Comparison of ENCODE assay signal across 12 cellular contexts in the genomic region with DNA sequence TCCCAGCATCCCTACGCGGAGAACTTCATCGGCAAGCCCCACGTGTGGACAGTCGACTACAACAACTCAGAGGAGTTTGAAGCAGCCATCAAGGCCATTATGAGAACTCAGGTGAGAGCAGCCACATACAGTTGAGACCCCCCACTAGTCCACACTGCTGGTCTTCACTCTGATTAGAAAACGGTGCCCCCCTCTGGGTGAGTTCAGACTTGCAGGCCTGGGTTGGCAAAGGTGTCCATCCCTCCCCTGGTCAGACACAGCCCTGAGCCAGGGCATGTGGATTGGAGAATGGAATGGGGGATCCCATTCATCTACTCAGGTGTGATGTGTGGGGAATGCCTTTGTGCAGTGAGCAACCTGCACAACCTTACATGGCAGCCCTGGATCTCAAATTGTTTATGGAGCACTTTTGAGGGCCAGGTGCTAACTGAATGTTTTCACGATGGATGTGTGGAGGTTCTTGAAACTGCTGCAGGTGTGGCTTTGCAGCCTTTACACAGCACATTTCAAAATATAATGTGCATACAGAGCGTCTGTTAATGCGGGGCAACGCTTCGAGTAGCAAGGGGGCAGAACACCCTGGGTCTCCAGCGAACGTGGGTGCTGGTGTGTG.
A peak's percentile ranks its signal among the peaks of the same experiment; 100 is the strongest.
DNase-seq lines count a peak whose midpoint lies in the region; ATAC-seq and TF ChIP-seq lines count a peak whose summit lies in the region.
"Had no signal": no experiment of that assay in that cellular context is flagged by ENCODE, and none has a peak within 500 bp of the region (broad histone marks: within the 10 kb centered on the region; RNA-seq: fewer than 3 reads in every experiment).

No MANE protein-coding gene starts in this region.

- H3K27ac ChIP-seq in neuronal stem cell (replicated peaks; ENCODE audit: low read length) = no peak overlapping the region
- H3K27ac ChIP-seq in hepatocyte = no peak overlapping the region
- H3K27ac ChIP-seq in CD4-positive, alpha-beta T cell (ENCODE audit: low read depth, low read length) = no peak overlapping the region
- H3K27ac ChIP-seq: thoracic aorta had no signal

- H3K27me3 Mint-ChIP-seq in activated naive CD4-positive, alpha-beta T cell treated with anti-CD3 and anti-CD28 coated beads for 36 hours (ENCODE audit: low read depth) = no peaks in the 10 kb centered on the region
- no peaks in the 10 kb centered on the region for H3K27me3 Mint-ChIP-seq in CD4-positive, alpha-beta T cell
- H3K27me3 Mint-ChIP-seq: activated CD8-positive, alpha-beta memory T cell treated with anti-CD3 and anti-CD28 coated beads, Interleukin-2, amount 10 ng/mL, durations not matched to agents 7 days and 5 days had no signal

- H2AFZ ChIP-seq in Loucy (ENCODE audit: low read length) = no peak overlapping the region
- H2AFZ ChIP-seq in neuronal stem cell (ENCODE audit: low read length) = no peak overlapping the region
- no peak overlapping the region for H2AFZ ChIP-seq in hepatocyte

- no peaks in the 10 kb centered on the region for H3K9me3 Mint-ChIP-seq in activated naive CD4-positive, alpha-beta T cell treated with anti-CD3 and anti-CD28 coated beads for 36 hours
- H3K9me3 Mint-ChIP-seq in CD4-positive, alpha-beta T cell = no peaks in the 10 kb centered on the region

- no CpG with 5 or more reads among the region's 13 CpGs for WGBS in neuronal stem cell (ENCODE audit: extremely low coverage in 2 of 2, insufficient read length in 2 of 2, insufficient replicate concordance in 1 of 2), 2 donors
- whole genome bisulfite sequencing in hepatocyte (ENCODE audit: low lambda C conversion rate, missing lambda C conversion rate) = 91% methylated on average over 13 of the region's 13 CpGs

- no peak overlapping the region for H3K4me3 Mint-ChIP-seq in activated naive CD4-positive, alpha-beta T cell treated with anti-CD3 and anti-CD28 coated beads for 36 hours
- H3K4me3 Mint-ChIP-seq in CD4-positive, alpha-beta T cell = no peak overlapping the region
- H3K4me3 Mint-ChIP-seq: activated CD8-positive, alpha-beta memory T cell treated with anti-CD3 and anti-CD28 coated beads, Interleukin-2, amount 10 ng/mL, durations not matched to agents 7 days and 5 days had no signal

- no peak overlapping the region for H2BK120ac ChIP-seq in neuronal stem cell (ENCODE audit: low read depth, low read length)

- no peak overlapping the region for H2BK15ac ChIP-seq in neuronal stem cell (ENCODE audit: low read length)

- H2BK12ac ChIP-seq in neuronal stem cell (ENCODE audit: low read length) = no peak overlapping the region

- no peak for ATAC-seq in HG02970 (IDR thresholded peaks at IDR 0.05; ENCODE audit: low FRiP score, unreplicated experiment)
- ATAC-seq in CD4-positive, alpha-beta T cell (ENCODE audit: poor library complexity) = no peak
- ATAC-seq: activated CD8-positive, alpha-beta memory T cell treated with anti-CD3 and anti-CD28 coated beads, Interleukin-2, amount 10 ng/mL, durations not matched to agents 7 days and 5 days had no signal

- no peak overlapping the region for H3K4me3 ChIP-seq in Loucy (ENCODE audit: low read length, poor library complexity, severe bottlenecking)
- no peak overlapping the region for H3K4me3 ChIP-seq in astrocyte of the cerebellum (ENCODE audit: low read depth, low read length)
- H3K4me3 ChIP-seq in neuronal stem cell (ENCODE audit: low read length in 2 of 2) = no peak overlapping the region
- H3K4me3 ChIP-seq in hepatocyte = no peak overlapping the region
- H3K4me3 ChIP-seq: thoracic aorta had no signal

- H3K36me3 ChIP-seq in Loucy (ENCODE audit: insufficient read depth, low read length) (no peaks in the 10 kb centered on the region), neuronal stem cell (replicated peaks in 1 of 2; ENCODE audit: control insufficient read depth in 2 of 2, insufficient read depth in 2 of 2, low read length in 2 of 2) (peaks cover 2 to 68% of the 10 kb centered on the region in 2 donors), hepatocyte (replicated peaks; ENCODE audit: insufficient read depth, low read depth) (no peaks in the 10 kb centered on the region)
- H3K36me3 ChIP-seq: thoracic aorta had no signal

- H2AK5ac ChIP-seq in neuronal stem cell (ENCODE audit: low read depth, low read length) = peak overlapping the region; percentile 23

- H3K4me1 ChIP-seq in Loucy (ENCODE audit: insufficient read depth, low read length, poor library complexity, severe bottlenecking) (no peaks in the 10 kb centered on the region), neuronal stem cell (ENCODE audit: control insufficient read depth in 2 of 2, insufficient read depth in 1 of 2, low read depth in 1 of 2, low read length in 2 of 2) (peaks cover 0 to 4% of the 10 kb centered on the region in 2 donors), hepatocyte (ENCODE audit: insufficient read depth) (no peaks in the 10 kb centered on the region)

- H3K27ac Mint-ChIP-seq in activated naive CD4-positive, alpha-beta T cell treated with anti-CD3 and anti-CD28 coated beads for 36 hours = no peak overlapping the region
- H3K27ac Mint-ChIP-seq in CD4-positive, alpha-beta T cell = no peak overlapping the region
- H3K27ac Mint-ChIP-seq: activated CD8-positive, alpha-beta memory T cell treated with anti-CD3 and anti-CD28 coated beads, Interleukin-2, amount 10 ng/mL, durations not matched to agents 7 days and 5 days had no signal

- no peaks in the 10 kb centered on the region for H3F3A ChIP-seq in Loucy (ENCODE audit: low read depth)

- no peak overlapping the region for H2BK5ac ChIP-seq in neuronal stem cell (ENCODE audit: low read length)

- H3K4me2 ChIP-seq in Loucy (ENCODE audit: low read depth, low read length, poor library complexity, severe bottlenecking) (no peak overlapping the region), neuronal stem cell (ENCODE audit: insufficient read depth, low read length, poor library complexity, severe bottlenecking) (no peak overlapping the region), hepatocyte (no peak overlapping the region)

- no peaks in the 10 kb centered on the region for H3K4me1 Mint-ChIP-seq in activated naive CD4-positive, alpha-beta T cell treated with anti-CD3 and anti-CD28 coated beads for 36 hours (ENCODE audit: low read depth)
- H3K4me1 Mint-ChIP-seq in CD4-positive, alpha-beta T cell (ENCODE audit: low read depth) = no peaks in the 10 kb centered on the region
- H3K4me1 Mint-ChIP-seq: activated CD8-positive, alpha-beta memory T cell treated with anti-CD3 and anti-CD28 coated beads, Interleukin-2, amount 10 ng/mL, durations not matched to agents 7 days and 5 days had no signal

- H3K9me2 ChIP-seq in Loucy (replicated peaks; ENCODE audit: low read depth, low read length) (no peaks in the 10 kb centered on the region), hepatocyte (replicated peaks; ENCODE audit: insufficient read depth) (no peaks in the 10 kb centered on the region)

- POLR2A ChIA-PET in CD4-positive, alpha-beta T cell (lab: Charles Lee) = no interaction called here

- H4K91ac ChIP-seq in neuronal stem cell (ENCODE audit: low read depth, low read length, poor library complexity) = peak overlapping the region; percentile 64

- no peak overlapping the region for H3K14ac ChIP-seq in neuronal stem cell (ENCODE audit: low read length)

- no peak overlapping the region for H3K4ac ChIP-seq in neuronal stem cell (ENCODE audit: low read length)

- DNase-seq in activated naive CD4-positive, alpha-beta T cell treated with anti-CD3 and anti-CD28 coated beads for 36 hours = peak; percentile 13
- no peak for DNase-seq in activated naive CD4-positive, alpha-beta T cell treated with anti-CD3 and anti-CD28 coated beads, Interleukin-2, amount 50 U/mL, for 16 hours
- DNase-seq in astrocyte of the cerebellum (ENCODE audit: low read depth) = no peak
- DNase-seq in neuronal stem cell (ENCODE audit: low spot score) = no peak
- no peak for DNase-seq in hepatocyte (ENCODE audit: low spot score)
- no peak for DNase-seq in CD4-positive, alpha-beta T cell
- DNase-seq: activated CD8-positive, alpha-beta memory T cell treated with anti-CD3 and anti-CD28 coated beads, Interleukin-2, amount 10 ng/mL, durations not matched to agents 7 days and 5 days; NCI-H526 treated with DMSO at 0.1 percent for 48 hours; T-helper 1 cell had no signal

- H3K9ac ChIP-seq in Loucy (ENCODE audit: low read depth, low read length, poor library complexity, severe bottlenecking) (no peak overlapping the region), neuronal stem cell (ENCODE audit: low read depth, low read length, poor library complexity) (no peak overlapping the region)

- no peaks in the 10 kb centered on the region for H3K79me1 ChIP-seq in neuronal stem cell (ENCODE audit: low read depth, low read length)

- H3K36me3 Mint-ChIP-seq in activated naive CD4-positive, alpha-beta T cell treated with anti-CD3 and anti-CD28 coated beads for 36 hours (ENCODE audit: low read depth) = no peaks in the 10 kb centered on the region
- no peaks in the 10 kb centered on the region for H3K36me3 Mint-ChIP-seq in CD4-positive, alpha-beta T cell (ENCODE audit: low read depth)
- H3K36me3 Mint-ChIP-seq: activated CD8-positive, alpha-beta memory T cell treated with anti-CD3 and anti-CD28 coated beads, Interleukin-2, amount 10 ng/mL, durations not matched to agents 7 days and 5 days had no signal

- in situ Hi-C loops in astrocyte of the cerebellum (cut with HindIII; ENCODE audit: low sequenced_read_pairs) = no loop called here

- H3K79me2 ChIP-seq in Loucy (ENCODE audit: insufficient read depth, low read length) (no peaks in the 10 kb centered on the region), hepatocyte (no peaks in the 10 kb centered on the region)

- H3K27me3 ChIP-seq in Loucy (ENCODE audit: insufficient read depth, low read length, poor library complexity, severe bottlenecking) = no peaks in the 10 kb centered on the region
- no peaks in the 10 kb centered on the region for H3K27me3 ChIP-seq in neuronal stem cell (ENCODE audit: control insufficient read depth in 3 of 3, insufficient read depth in 3 of 3, low read depth in 1 of 3, low read length in 3 of 3)
- no peaks in the 10 kb centered on the region for H3K27me3 ChIP-seq in hepatocyte
- no peaks in the 10 kb centered on the region for H3K27me3 ChIP-seq in CD4-positive, alpha-beta T cell (ENCODE audit: control insufficient read depth, insufficient read depth, low read length)

- H4K20me1 ChIP-seq in Loucy (ENCODE audit: insufficient read depth, low read length, poor library complexity, severe bottlenecking) (no peaks in the 10 kb centered on the region), hepatocyte (ENCODE audit: insufficient read depth, poor library complexity, severe bottlenecking) (no peaks in the 10 kb centered on the region)

- TF ChIP-seq CTCF in Loucy (conservative IDR thresholded peaks at IDR 0.05; ENCODE audit: low read length) (peak; percentile 68), astrocyte of the cerebellum (IDR thresholded peaks at IDR 0.05; ENCODE audit: low read depth, low read length, missing control alignments) (peak; percentile 26), hepatocyte (IDR thresholded peaks at IDR 0.05; ENCODE audit: poor library complexity) (no peak)
- no peak for TF ChIP-seq CTCF in CD4-positive, alpha-beta T cell (IDR thresholded peaks at IDR 0.05)

- no peak overlapping the region for H4K8ac ChIP-seq in neuronal stem cell (ENCODE audit: low read depth, low read length)

- CTCF ChIA-PET in activated naive CD4-positive, alpha-beta T cell treated with anti-CD3 and anti-CD28 coated beads for 36 hours (lab: Charles Lee) = interaction anchor here (0.6 kb wide), 1 partner anchor 60 kb away, joined by 3 read pairs; no protein-coding TSS in a partner anchor
- CTCF ChIA-PET in CD4-positive, alpha-beta T cell (lab: Charles Lee) = no interaction called here

- no peaks in the 10 kb centered on the region for H3K9me3 ChIP-seq in Loucy (ENCODE audit: insufficient read depth, low read depth, low read length)
- no peaks in the 10 kb centered on the region for H3K9me3 ChIP-seq in neuronal stem cell (replicated peaks in 1 of 2; ENCODE audit: control insufficient read depth in 2 of 2, insufficient read depth in 1 of 2, low read depth in 1 of 2, low read length in 2 of 2)
- no peaks in the 10 kb centered on the region for H3K9me3 ChIP-seq in hepatocyte (ENCODE audit: low read depth)
- H3K9me3 ChIP-seq in CD4-positive, alpha-beta T cell (ENCODE audit: control insufficient read depth, low read length) = no peaks in the 10 kb centered on the region
- H3K9me3 ChIP-seq: thoracic aorta had no signal

- intact Hi-C loops in activated naive CD4-positive, alpha-beta T cell treated with anti-CD3 and anti-CD28 coated beads for 36 hours (cut with micrococcal nuclease) = no loop called here
- intact Hi-C loops in CD4-positive, alpha-beta T cell (cut with DNase I, micrococcal nuclease) = no loop called here

- no peak overlapping the region for H3K18ac ChIP-seq in neuronal stem cell (ENCODE audit: low read length)

- peak overlapping the region; percentile 49 for H3K23ac ChIP-seq in neuronal stem cell (ENCODE audit: low read depth, low read length, poor library complexity)

Comparison
In these comparisons a context has a peak if more than half of its experiments do, and no peak if none do; other contexts are left out.
1. CTCF ChIP-seq: peak in Loucy (single experiment) and astrocyte of the cerebellum (single experiment); none in hepatocyte (single experiment) and CD4-positive, alpha-beta T cell (single experiment).